Comparison of ENCODE assay signal across 19 cellular contexts in genomic region chr17:80696456-80696855, GRCh38.
A peak's percentile ranks its signal among the peaks of the same experiment; 100 is the strongest.
DNase-seq lines count a peak whose midpoint lies in the region; FAIRE-seq and TF ChIP-seq lines count a peak whose summit lies in the region.
"Had no signal": no experiment of that assay in that cellular context is flagged by ENCODE, and none has a peak within 500 bp of the region (broad histone marks: within the 10 kb centered on the region; RNA-seq: fewer than 3 reads in every experiment).

No MANE protein-coding gene starts in this region.

- no peak overlapping the region for H3K56ac ChIP-seq in H9 (ENCODE audit: insufficient read length, low read depth, low read length)

- no peak overlapping the region for H4K5ac ChIP-seq in H9 (ENCODE audit: insufficient read length, low read depth, low read length)

- H2BK15ac ChIP-seq in H9 (ENCODE audit: low read depth, low read length): no peak overlapping the region

- H3K36me3 Mint-ChIP-seq in H9 (ENCODE audit: insufficient read depth in 1 of 3, low read depth in 3 of 3): peaks cover 5 to 12% (median 12%) of the 10 kb centered on the region in 3 experiments

- H3K4me1 ChIP-seq in GM23248 (ENCODE audit: insufficient read depth): peaks cover 14% of the 10 kb centered on the region
- peaks cover 22% of the 10 kb centered on the region for H3K4me1 ChIP-seq in adipocyte (ENCODE audit: control insufficient read depth, insufficient read depth, low read length)
- H3K4me1 ChIP-seq in kidney (ENCODE audit: control insufficient read depth in 1 of 2, insufficient read depth in 1 of 2, low read depth in 1 of 2, low read length in 2 of 2): peaks cover 6 to 17% of the 10 kb centered on the region in 2 donors
- no peaks in the 10 kb centered on the region; the same call in 1 of the 2 replicates for H3K4me1 ChIP-seq in H9 (ENCODE audit: insufficient read depth, low read length)
- H3K4me1 ChIP-seq: SJSA1 had no signal

- H2AK5ac ChIP-seq in H9 (ENCODE audit: insufficient read length, low read length): no peak overlapping the region

- H3K14ac ChIP-seq in H9 (ENCODE audit: insufficient read depth, low read length): no peak overlapping the region

- H3F3A ChIP-seq in GM23248 (ENCODE audit: insufficient read depth): no peaks in the 10 kb centered on the region

- 39 to 45% methylated on average over 14 of the region's 14 CpGs for WGBS in GM23248 (ENCODE audit: low coverage in 1 of 2, low lambda C conversion rate in 2 of 2, missing lambda C conversion rate in 2 of 2), 2 experiments
- WGBS in H9 (ENCODE audit: extremely low coverage, insufficient read length, low lambda C conversion rate): no CpG with 5 or more reads among the region's 14 CpGs

- TF ChIP-seq CTCF in C4-2B (conservative IDR thresholded peaks at IDR 0.05): no peak
- TF ChIP-seq CTCF in kidney (IDR thresholded peaks at IDR 0.05; ENCODE audit: borderline replicate concordance, extremely low read depth, insufficient read depth): no peak
- no peak for TF ChIP-seq CTCF in H9 (conservative IDR thresholded peaks at IDR 0.05)

- in situ Hi-C loops in GM23248 (cut with MboI): no loop called here

- no peak overlapping the region for H2BK20ac ChIP-seq in H9 (ENCODE audit: low read depth, low read length, poor library complexity, severe bottlenecking)

- H3K79me1 ChIP-seq in H9 (ENCODE audit: insufficient read depth, low read depth, low read length, poor library complexity, severe bottlenecking): no peaks in the 10 kb centered on the region

- no peaks in the 10 kb centered on the region for H3K23me2 ChIP-seq in H9 (ENCODE audit: insufficient read length, low read depth, low read length, poor library complexity, severe bottlenecking)

- no peak overlapping the region for H4K8ac ChIP-seq in H9 (replicated peaks; ENCODE audit: insufficient read length, low read depth, low read length)

- H3K36me3 ChIP-seq in GM23248 (ENCODE audit: low read depth): no peaks in the 10 kb centered on the region
- no peaks in the 10 kb centered on the region for H3K36me3 ChIP-seq in adipocyte (ENCODE audit: control insufficient read depth, insufficient read depth, low read length, severe bottlenecking)
- no peaks in the 10 kb centered on the region for H3K36me3 ChIP-seq in kidney (ENCODE audit: control insufficient read depth in 1 of 2, insufficient read depth in 2 of 2, low read length in 2 of 2)
- H3K36me3 ChIP-seq: MG63, SJSA1 had no signal

- no peaks in the 10 kb centered on the region for H3K27me3 ChIP-seq in GM23248 (replicated peaks; ENCODE audit: insufficient read depth)
- H3K27me3 ChIP-seq in adipocyte (replicated peaks; ENCODE audit: control insufficient read depth, insufficient read depth, low read length): no peaks in the 10 kb centered on the region
- H3K27me3 ChIP-seq in H9 (ENCODE audit: insufficient read depth, low read length): no peaks in the 10 kb centered on the region
- H3K27me3 ChIP-seq: BLaER1, MG63, SJSA1 had no signal

- no peak for FAIRE-seq in kidney (lab: Jason Lieb, UNC)
- FAIRE-seq: G401.6, GM12892, GM19239 had no signal

- no peak overlapping the region for H2BK12ac ChIP-seq in H9 (ENCODE audit: insufficient read length, low read depth, low read length)

- H3K9me3 ChIP-seq in GM23248 (ENCODE audit: low read depth): no peaks in the 10 kb centered on the region
- no peaks in the 10 kb centered on the region for H3K9me3 ChIP-seq in adipocyte (ENCODE audit: control insufficient read depth, low read length)
- H3K9me3 ChIP-seq in kidney (ENCODE audit: control insufficient read depth in 1 of 2, low read length in 2 of 2): no peaks in the 10 kb centered on the region
- no peaks in the 10 kb centered on the region for H3K9me3 ChIP-seq in H9 (ENCODE audit: control insufficient read depth, low read depth, low read length)
- H3K9me3 ChIP-seq: SJSA1 had no signal

- peaks cover 11 to 12% of the 10 kb centered on the region in 2 experiments for H3K9me3 Mint-ChIP-seq in H9

- H3K79me2 ChIP-seq in GM23248 (ENCODE audit: insufficient read depth): peaks cover 93% of the 10 kb centered on the region
- peaks cover 8% of the 10 kb centered on the region; the same call in 1 of the 2 replicates for H3K79me2 ChIP-seq in H9 (ENCODE audit: insufficient read depth, low read length)

- peak overlapping the region; percentile 18; the same call in 1 of the 2 replicates for H3K9ac ChIP-seq in GM23248
- no peak overlapping the region for H3K9ac ChIP-seq in adipocyte (ENCODE audit: low read length)
- H3K9ac ChIP-seq in kidney (ENCODE audit: low read length in 2 of 2): no peak overlapping the region
- no peak overlapping the region for H3K9ac ChIP-seq in H9 (ENCODE audit: extremely low read depth, insufficient read length, low read length)
- H3K9ac ChIP-seq: BLaER1, KMS-11 had no signal

- H4K20me1 ChIP-seq in GM23248 (ENCODE audit: insufficient read depth): no peaks in the 10 kb centered on the region; the same call in 1 of the 2 replicates
- H4K20me1 ChIP-seq in H9 (ENCODE audit: control insufficient read depth, insufficient read depth, insufficient read length): peaks cover 6% of the 10 kb centered on the region

- no peak overlapping the region for H2BK5ac ChIP-seq in H9 (ENCODE audit: insufficient read length, low read length)

- no peak overlapping the region for H2AFZ ChIP-seq in GM23248
- H2AFZ ChIP-seq in H9 (ENCODE audit: low read length): no peak overlapping the region

- H3K18ac ChIP-seq in H9 (ENCODE audit: insufficient read length, low read depth, low read length): no peak overlapping the region

- DNase-seq in GM23248: peak; percentile 53
- DNase-seq in adipocyte (ENCODE audit: low read depth): no peak
- peak; percentile 71 for DNase-seq in kidney
- DNase-seq in H9: no peak
- no peak for DNase-seq in glomerular visceral epithelial cell (ENCODE audit: extremely low spot score)
- DNase-seq in putamen (ENCODE audit: low spot score): no peak
- no peak for DNase-seq in kidney tubule cell (ENCODE audit: low spot score)
- DNase-seq: ACHN, DMS153, MG63, NCI-H1092 treated with DMSO at 0.1 percent for 48 hours, NCI-H2107 had no signal

- no peak overlapping the region for H3T11ph ChIP-seq in H9 (ENCODE audit: low read length)

- no peak overlapping the region for H3K23ac ChIP-seq in H9 (ENCODE audit: insufficient read length, low read depth, low read length)

- H3K4me2 ChIP-seq in GM23248 (ENCODE audit: unreplicated experiment): no peak overlapping the region
- no peak overlapping the region for H3K4me2 ChIP-seq in H9 (ENCODE audit: insufficient read depth, insufficient read length, low read length)
- H3K4me2 ChIP-seq: BLaER1, KMS-11 had no signal

- peaks cover 55 to 59% of the 10 kb centered on the region in 2 experiments for H3K4me1 Mint-ChIP-seq in H9

- intact Hi-C loops in kidney (cut with DNase I): no loop called here

- H4K91ac ChIP-seq in H9 (ENCODE audit: insufficient read length, low read depth, low read length): no peak overlapping the region

- H3K4ac ChIP-seq in H9 (ENCODE audit: low read depth, low read length): no peak overlapping the region

- H3K27ac ChIP-seq in C4-2B (peak overlapping the region; percentile 16; the same call in 1 of the 2 replicates), GM23248 (no peak overlapping the region; the same call in 1 of the 2 replicates), kidney (ENCODE audit: low read depth in 2 of 2, low read length in 2 of 2) (no peak overlapping the region), H9 (ENCODE audit: insufficient read length, low read depth, low read length) (no peak overlapping the region)
- H3K27ac ChIP-seq: BLaER1, KMS-11, SJSA1 had no signal

- H3K4me3 ChIP-seq in GM23248 (no peak overlapping the region), adipocyte (ENCODE audit: low read length) (peak overlapping the region; percentile 16), kidney (ENCODE audit: low read length in 2 of 2) (no peak overlapping the region)
- H3K4me3 ChIP-seq: BLaER1, MG63, SJSA1 had no signal

- H3K4me3 Mint-ChIP-seq in H9: no peak overlapping the region; a peak in 1 of 5 replicates

- no peaks in the 10 kb centered on the region for H3K27me3 Mint-ChIP-seq in H9 (ENCODE audit: low read depth)

- H3K27ac Mint-ChIP-seq in H9: no peak overlapping the region

- no peaks in the 10 kb centered on the region for H3K9me2 ChIP-seq in GM23248 (ENCODE audit: insufficient read depth)

- H2BK120ac ChIP-seq in H9 (ENCODE audit: low read depth, low read length, poor library complexity, severe bottlenecking): no peak overlapping the region

Comparison
In these comparisons a context has a peak if more than half of its experiments do, and no peak if none do; other contexts are left out.
1. DNase-seq: peak in GM23248 (single experiment) and kidney (single experiment); none in adipocyte (single experiment), H9 (single experiment), glomerular visceral epithelial cell (single experiment), putamen (single experiment) and kidney tubule cell (single experiment).